Comparison of ENCODE assay signal across 8 cellular contexts in genomic region chr22:36252754-36253522, GRCh38. TPM values are rescaled to one million over a fixed set of nuclear protein-coding genes. Genes with fewer than 3 reads are reported as not detected.
DNase-seq lines count a peak whose midpoint lies in the region; ATAC-seq, FAIRE-seq and TF ChIP-seq lines count a peak whose summit lies in the region.

Gene APOL1, plus strand, starts transcription at chr22:36253133. Its CDS starts 1,823 bp downstream, at chr22:36254956.

- H3K9me3 Mint-ChIP-seq in brain, result peaks cover 7 to 15% (median 9%) of the 10 kb centered on the region in 5 experiments
- H3K9me3 Mint-ChIP-seq in stimulated activated naive CD8-positive, alpha-beta T cell treated with anti-CD3 and anti-CD28 coated beads, Interleukin-15, Interleukin-2, amounts not matched to agents 100 ng/mL and 50 ng/mL, for 24 hours, result no peaks in the 10 kb centered on the region

- peak within 1 kb of the TSS; percentile 72 to 94 (median 88) for H3K27ac Mint-ChIP-seq in brain
- peak within 1 kb of the TSS; percentile 95 for H3K27ac Mint-ChIP-seq in stimulated activated naive CD8-positive, alpha-beta T cell treated with anti-CD3 and anti-CD28 coated beads, Interleukin-15, Interleukin-2, amounts not matched to agents 100 ng/mL and 50 ng/mL, for 24 hours

- no peaks in the 10 kb centered on the region for H3K27me3 Mint-ChIP-seq in brain
- H3K27me3 Mint-ChIP-seq in stimulated activated naive CD8-positive, alpha-beta T cell treated with anti-CD3 and anti-CD28 coated beads, Interleukin-15, Interleukin-2, amounts not matched to agents 100 ng/mL and 50 ng/mL, for 24 hours, result no peaks in the 10 kb centered on the region

- TF ChIP-seq CTCF in brain (conservative IDR thresholded peaks at IDR 0.05) (no peak), D721Med (IDR thresholded peaks at IDR 0.05; ENCODE audit: insufficient read depth, missing control alignments) (no peak)

- peak within 1 kb of the TSS in 2 of 5 experiments; percentile 14 to 51 for H3K4me3 Mint-ChIP-seq in brain
- H3K4me3 Mint-ChIP-seq in stimulated activated naive CD8-positive, alpha-beta T cell treated with anti-CD3 and anti-CD28 coated beads, Interleukin-15, Interleukin-2, amounts not matched to agents 100 ng/mL and 50 ng/mL, for 24 hours, result peak within 1 kb of the TSS; percentile 93

- ATAC-seq in GM19463 (IDR thresholded peaks at IDR 0.05; ENCODE audit: unreplicated experiment), result peak; percentile 78
- ATAC-seq in left lobe of liver, result peak; percentile 87

- no peaks in the 10 kb centered on the region for H3K36me3 Mint-ChIP-seq in brain
- H3K36me3 Mint-ChIP-seq in stimulated activated naive CD8-positive, alpha-beta T cell treated with anti-CD3 and anti-CD28 coated beads, Interleukin-15, Interleukin-2, amounts not matched to agents 100 ng/mL and 50 ng/mL, for 24 hours (ENCODE audit: low read depth), result peaks cover 16% of the 10 kb centered on the region

- peaks cover 42% of the 10 kb centered on the region for H3K4me1 Mint-ChIP-seq in brain
- H3K4me1 Mint-ChIP-seq in stimulated activated naive CD8-positive, alpha-beta T cell treated with anti-CD3 and anti-CD28 coated beads, Interleukin-15, Interleukin-2, amounts not matched to agents 100 ng/mL and 50 ng/mL, for 24 hours (ENCODE audit: low read depth), result peaks cover 54% of the 10 kb centered on the region

- DNase-seq in AML-193 (lab: John Stamatoyannopoulos, UW), result peak; percentile 24 to 43
- peak; percentile 77 for DNase-seq in RPMI7951 (ENCODE audit: low read depth)
- DNase-seq in left lobe of liver (ENCODE audit: low spot score), result no peak
- no peak for DNase-seq in D721Med (ENCODE audit: insufficient read length, low spot score)
- no peak for DNase-seq in SHP77 treated with DMSO at 0.1 percent for 48 hours (lab: John Stamatoyannopoulos, UW)

- FAIRE-seq in D721Med (lab: Jason Lieb, UNC), result no peak

RNA-seq across cellular contexts. Expression of gene APOL1, which starts in this region (rescaled TPM):
- total RNA-seq in RPMI7951 (2014; rRNA removed; shearing (Covaris generic)), result 6.2 and 8.0 TPM in 2 replicates
- polyA plus RNA-seq in brain (ENCODE audit: insufficient read depth, low read depth, low replicate concordance), result 5.0 TPM
- 99.8 TPM for total RNA-seq in left lobe of liver

Comparison
In these comparisons a context has a peak if more than half of its experiments do, and no peak if none do; other contexts are left out.
1. RNA of gene APOL1 (total RNA-seq): 99.8 TPM in left lobe of liver (single experiment); 6.2 to 8.0 TPM in RPMI7951; every median in the first group is over 10 times any median in the second.
2. DNase-seq: peak in AML-193 (2 of 2) and RPMI7951 (single experiment); none in left lobe of liver (single experiment), D721Med (single experiment) and SHP77 treated with DMSO at 0.1 percent for 48 hours (single experiment).